In genomic region chr12:121786441-121786825, GRCh38 we compare ENCODE assay signal across 8 cellular contexts. TPM values are rescaled to one million over a fixed set of nuclear protein-coding genes. Genes with fewer than 3 reads are reported as not detected.
A peak's percentile ranks its signal among the peaks of the same experiment; 100 is the strongest.
DNase-seq lines count a peak whose midpoint lies in the region; ATAC-seq and TF ChIP-seq lines count a peak whose summit lies in the region.

No MANE protein-coding gene starts in this region.

- H3K27ac ChIP-seq in GM23338 (ENCODE audit: low read depth) (no peak overlapping the region), osteoblast (ENCODE audit: low read depth, low read length) (no peak overlapping the region)

- no peaks in the 10 kb centered on the region for H3K27me3 ChIP-seq in GM23338 (ENCODE audit: insufficient read depth)
- H3K27me3 ChIP-seq in osteoblast (ENCODE audit: insufficient read depth, low read length): no peaks in the 10 kb centered on the region

- H3K36me3 ChIP-seq in GM23338 (ENCODE audit: insufficient read depth) (no peaks in the 10 kb centered on the region), osteoblast (ENCODE audit: insufficient read depth, low read length) (no peaks in the 10 kb centered on the region)

- no peaks in the 10 kb centered on the region for H3K9me3 Mint-ChIP-seq in GM23338

- 0 out of 4 replicates have a peak, but pooled peaks of 1 of the 2 experiments have one; percentile 7 for TF ChIP-seq CTCF in GM23338 (conservative IDR thresholded peaks at IDR 0.05; ENCODE audit: low read depth in 2 of 2)
- TF ChIP-seq CTCF in osteoblast (IDR thresholded peaks at IDR 0.05; ENCODE audit: extremely low read depth, low read depth, low read length): no peak

- H3F3A ChIP-seq in GM23338 (replicated peaks; ENCODE audit: low read depth): peaks cover 9% of the 10 kb centered on the region; the same call in 1 of the 2 replicates

- DNase-seq in GM23338 (ENCODE audit: low spot score) (no peak), dermis blood vessel endothelial cell (peak; percentile 71), osteoblast (ENCODE audit: insufficient read length, low spot score, missing footprints) (peak; percentile 91), COLO829 (ENCODE audit: low spot score) (no peak), posterior cingulate gyrus (no peak)

- ATAC-seq in GM23338: peak; percentile 11; the same call in 2 of the 3 replicates
- peak; percentile 66 for ATAC-seq in SK-N-SH treated with all-trans-retinoic acid at 6 μM for 48 hours
- no peak for ATAC-seq in HG02885 (IDR thresholded peaks at IDR 0.05; ENCODE audit: poor library complexity, unreplicated experiment)
- ATAC-seq in GM21619 (IDR thresholded peaks at IDR 0.05; ENCODE audit: unreplicated experiment): no peak

- intact Hi-C loops in posterior cingulate gyrus (cut with DNase I): no loop called here

- H3K4me3 ChIP-seq in GM23338: no peak overlapping the region
- H3K4me3 ChIP-seq in osteoblast (ENCODE audit: insufficient read depth, low read length): no peak overlapping the region

- peaks cover 22% of the 10 kb centered on the region for H3K27me3 Mint-ChIP-seq in GM23338 (ENCODE audit: insufficient read depth, low read depth, poor library complexity)

- no peak overlapping the region for H3K27ac Mint-ChIP-seq in GM23338

- H3K4me2 ChIP-seq in GM23338: no peak overlapping the region
- H3K4me2 ChIP-seq in osteoblast (ENCODE audit: insufficient read depth, low read length): no peak overlapping the region

- H3K9me2 ChIP-seq in GM23338 (ENCODE audit: insufficient read depth): no peaks in the 10 kb centered on the region

- no peak overlapping the region for H3K4me3 Mint-ChIP-seq in GM23338

- H3K79me2 ChIP-seq in GM23338 (replicated peaks; ENCODE audit: insufficient read depth): no peaks in the 10 kb centered on the region; the same call in 1 of the 2 replicates
- H3K79me2 ChIP-seq in osteoblast (ENCODE audit: insufficient read depth, low read length): no peaks in the 10 kb centered on the region

- H4K20me1 ChIP-seq in GM23338 (replicated peaks; ENCODE audit: insufficient read depth) (peaks cover 46% of the 10 kb centered on the region), osteoblast (ENCODE audit: insufficient read depth, low read length) (peaks cover 15% of the 10 kb centered on the region)

- peaks cover 21% of the 10 kb centered on the region for H3K4me1 Mint-ChIP-seq in GM23338

- H3K4me1 ChIP-seq in GM23338 (ENCODE audit: insufficient read depth) (peaks cover 11% of the 10 kb centered on the region), osteoblast (ENCODE audit: insufficient read depth, low read length) (peaks cover 32% of the 10 kb centered on the region)

- H2AFZ ChIP-seq in GM23338 (no peak overlapping the region), osteoblast (ENCODE audit: low read length) (no peak overlapping the region)

- no peaks in the 10 kb centered on the region for H3K9me3 ChIP-seq in osteoblast (ENCODE audit: low read depth, low read length)

- 0 out of 3 replicates have a peak, but pooled peaks cover 6% of the 10 kb centered on the region for H3K36me3 Mint-ChIP-seq in GM23338 (ENCODE audit: low read depth)

TF ChIP-seq in GM23338, 12 proteins besides CTCF, POLR2A, EP300 and RAD21 (continues in another document):
- no peak for TF ChIP-seq ETS1 (IDR thresholded peaks at IDR 0.05)
- no peak for TF ChIP-seq ZNF114 (CRISPR knock-in tag; IDR thresholded peaks at IDR 0.05)
- no peak for TF ChIP-seq CREB1 (CRISPR knock-in tag; IDR thresholded peaks at IDR 0.05; ENCODE audit: low read depth)
- TF ChIP-seq REST (IDR thresholded peaks at IDR 0.05; ENCODE audit: unreplicated experiment): no peak
- no peak for TF ChIP-seq NANOG (IDR thresholded peaks at IDR 0.05; ENCODE audit: borderline replicate concordance)
- no peak for TF ChIP-seq STAT1 (IDR thresholded peaks at IDR 0.05; ENCODE audit: unreplicated experiment)
- TF ChIP-seq JUNB (IDR thresholded peaks at IDR 0.05; ENCODE audit: unreplicated experiment): no peak
- TF ChIP-seq ZNF331 (CRISPR knock-in tag; IDR thresholded peaks at IDR 0.05; ENCODE audit: low read depth): no peak

TF ChIP-seq in SK-N-SH treated with all-trans-retinoic acid at 6 μM for 48 hours, 23 proteins besides CTCF, POLR2A, EP300 and RAD21:
- 0 out of 2 replicates have a peak, but pooled peaks have one; percentile 20 for TF ChIP-seq ISL1 (CRISPR knock-in tag; IDR thresholded peaks at IDR 0.05)
- TF ChIP-seq ESRRG (CRISPR knock-in tag; IDR thresholded peaks at IDR 0.05): no peak
- TF ChIP-seq CREB5 (CRISPR knock-in tag; IDR thresholded peaks at IDR 0.05; ENCODE audit: low read depth): no peak
- TF ChIP-seq TOX (CRISPR knock-in tag; IDR thresholded peaks at IDR 0.05; ENCODE audit: borderline replicate concordance): no peak
- no peak for TF ChIP-seq ZFP30 (CRISPR knock-in tag; IDR thresholded peaks at IDR 0.05)

RNA-seq across cellular contexts. Expression of gene RHOF, which starts 7.1 kb away (rescaled TPM):
- total RNA-seq in GM23338 (2014; rRNA removed; shearing (Covaris generic)): 31.9 and 53.4 TPM in 2 replicates
- 8.7 and 10.5 TPM in 2 replicates for polyA plus RNA-seq in GM23338 (2016; fragmentation: Nextera tagmentation; extraction: Ambion mirVana)
- 6.1 and 6.5 TPM in 2 replicates for total RNA-seq in dermis blood vessel endothelial cell
- 6.2 and 8.3 TPM in 2 replicates for total RNA-seq in osteoblast

RNA-seq across cellular contexts. Expression of gene SETD1B, which starts 17.4 kb away (rescaled TPM):
- 8.7 and 8.9 TPM in 2 replicates for total RNA-seq in GM23338 (2014; rRNA removed; shearing (Covaris generic))
- 3.1 and 3.4 TPM in 2 replicates for polyA plus RNA-seq in GM23338 (2016; fragmentation: Nextera tagmentation; extraction: Ambion mirVana)
- total RNA-seq in dermis blood vessel endothelial cell (2.7 and 6.7 TPM in 2 replicates), osteoblast (5.0 and 5.8 TPM in 2 replicates)

Comparison
In these comparisons a context has a peak if more than half of its experiments do, and no peak if none do; other contexts are left out.
1. ATAC-seq: peak in GM23338 (single experiment) and SK-N-SH treated with all-trans-retinoic acid at 6 μM for 48 hours (single experiment); none in HG02885 (single experiment) and GM21619 (single experiment).
2. DNase-seq: peak in dermis blood vessel endothelial cell (single experiment) and osteoblast (single experiment); none in GM23338 (single experiment), COLO829 (single experiment) and posterior cingulate gyrus (0 of 10).